In the genomic region with DNA sequence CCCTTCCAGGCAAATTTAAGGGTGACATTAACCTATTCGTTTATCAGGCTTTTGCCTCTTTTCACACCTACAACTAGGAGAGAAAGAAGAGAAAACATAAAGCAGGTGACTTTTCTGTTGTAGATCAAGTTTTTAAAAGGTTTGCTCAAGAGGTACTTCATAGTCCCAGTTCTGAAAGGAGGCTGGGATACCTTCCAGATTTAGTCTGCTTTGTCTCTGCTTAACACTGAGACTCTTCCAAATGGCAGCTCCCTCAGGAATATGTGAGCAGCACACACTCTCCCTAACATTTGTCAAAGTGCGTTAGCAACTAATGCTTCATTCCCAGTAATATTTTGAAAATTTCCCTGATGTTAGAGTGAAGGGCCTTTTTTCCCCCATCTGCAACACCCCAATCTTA, we compare ENCODE assay signal across 22 cellular contexts.
DNase-seq lines count a peak whose midpoint lies in the region; ATAC-seq and TF ChIP-seq lines count a peak whose summit lies in the region.
"Had no signal": no experiment of that assay in that cellular context is flagged by ENCODE, and none has a peak within 500 bp of the region (broad histone marks: within the 10 kb centered on the region; RNA-seq: fewer than 3 reads in every experiment).

No MANE protein-coding gene starts in this region.

- DNase-seq in Right ventricle myocardium inferior (ENCODE audit: missing footprints) (no peak), left ventricle myocardium inferior (no peak), globus pallidus (ENCODE audit: low spot score) (peak; percentile 24), upper lobe of right lung (no peak)
- no peak for DNase-seq in effector CD8-positive, alpha-beta T cell (lab: John Stamatoyannopoulos, UW)
- no peak for DNase-seq in activated CD4-positive, alpha-beta T cell treated with anti-CD3 and anti-CD28 coated beads, Interleukin-2, amount 50 U/mL, for 1 hour
- DNase-seq: 8988T, C1 segment of cervical spinal cord, COR-L47, DMS153, EL, MG63, NCI-H1092 treated with DMSO at 0.1 percent for 48 hours, NCI-H187, NCI-H2171, NCI-H446 treated with DMSO at 0.1 percent for 48 hours, NCI-H774 had no signal

- intact Hi-C loops in Right ventricle myocardium inferior (cut with DNase I) (no loop called here), left ventricle myocardium inferior (cut with micrococcal nuclease) (no loop called here), upper lobe of right lung (cut with DNase I) (no loop called here)

- H3K36me3 ChIP-seq in left ventricle myocardium inferior: no peaks in the 10 kb centered on the region
- no peaks in the 10 kb centered on the region for H3K36me3 ChIP-seq in muscle layer of duodenum (ENCODE audit: control insufficient read depth in 1 of 2, insufficient read depth in 2 of 2, low read length in 2 of 2)
- H3K36me3 ChIP-seq in upper lobe of right lung: no peaks in the 10 kb centered on the region
- H3K36me3 ChIP-seq: HAP-1, MG63 had no signal

- H3K27me3 ChIP-seq in left ventricle myocardium inferior (ENCODE audit: low read depth) (peaks cover 10% of the 10 kb centered on the region), muscle layer of duodenum (ENCODE audit: low read depth, low read length) (no peaks in the 10 kb centered on the region), upper lobe of right lung (no peaks in the 10 kb centered on the region)
- H3K27me3 ChIP-seq: MG63 had no signal

- peak; percentile 84 for ATAC-seq in Right ventricle myocardium inferior
- peak; percentile 52 for ATAC-seq in upper lobe of right lung
- no peak for ATAC-seq in GM19351 (IDR thresholded peaks at IDR 0.05; ENCODE audit: unreplicated experiment)
- ATAC-seq: HepG2 had no signal

- TF ChIP-seq CTCF in left ventricle myocardium inferior (IDR thresholded peaks at IDR 0.05; ENCODE audit: borderline replicate concordance) (no peak), upper lobe of right lung (IDR thresholded peaks at IDR 0.05) (no peak)

- H3K4me1 ChIP-seq in left ventricle myocardium inferior: peaks cover 10% of the 10 kb centered on the region
- peaks cover 4 to 12% of the 10 kb centered on the region in 2 donors for H3K4me1 ChIP-seq in muscle layer of duodenum (ENCODE audit: control insufficient read depth in 1 of 2, insufficient read depth in 2 of 2, low read length in 2 of 2)
- H3K4me1 ChIP-seq in upper lobe of right lung: no peaks in the 10 kb centered on the region
- H3K4me1 ChIP-seq: HAP-1 had no signal

- no peak overlapping the region for H3K27ac ChIP-seq in left ventricle myocardium inferior (replicated peaks)
- H3K27ac ChIP-seq in muscle layer of duodenum (ENCODE audit: low read length): peak overlapping the region; percentile 50
- no peak overlapping the region for H3K27ac ChIP-seq in upper lobe of right lung
- H3K27ac ChIP-seq: KMS-11 had no signal

- H3K9me3 ChIP-seq in left ventricle myocardium inferior (replicated peaks) (no peaks in the 10 kb centered on the region), muscle layer of duodenum (ENCODE audit: control insufficient read depth in 1 of 2, low read length in 2 of 2) (no peaks in the 10 kb centered on the region), upper lobe of right lung (no peaks in the 10 kb centered on the region)
- H3K9me3 ChIP-seq: HAP-1, MG63 had no signal

- H3K4me3 ChIP-seq in left ventricle myocardium inferior (no peak overlapping the region), muscle layer of duodenum (ENCODE audit: low read depth in 1 of 2, low read length in 2 of 2) (no peak overlapping the region), upper lobe of right lung (no peak overlapping the region)
- H3K4me3 ChIP-seq: HAP-1, MG63 had no signal
